ENCODE assay signal across 8 cellular contexts in genomic region chr1:109793486-109794318, GRCh38. TPM values are rescaled to one million over a fixed set of nuclear protein-coding genes. Genes with fewer than 3 reads are reported as not detected.
A peak's percentile ranks its signal among the peaks of the same experiment; 100 is the strongest.
DNase-seq lines count a peak whose midpoint lies in the region; ATAC-seq, FAIRE-seq and TF ChIP-seq lines count a peak whose summit lies in the region.

No MANE protein-coding gene starts in this region.

- POLR2A ChIA-PET in BJ (lab: Charles Lee), result no interaction called here

- H3K9me3 Mint-ChIP-seq in stimulated activated naive B cell treated with anti-CD40 and anti-IgM and Interleukin-4, amounts not matched to agents 10 μg/mL and 1 μg/mL and 100 μg/mL, for 72 hours, result no peaks in the 10 kb centered on the region
- peaks cover 4% of the 10 kb centered on the region for H3K9me3 Mint-ChIP-seq in glutamatergic neuron (ENCODE audit: unreplicated experiment)

- H3K27me3 Mint-ChIP-seq in stimulated activated naive B cell treated with anti-CD40 and anti-IgM and Interleukin-4, amounts not matched to agents 10 μg/mL and 1 μg/mL and 100 μg/mL, for 72 hours, result peaks cover 12 to 16% of the 10 kb centered on the region in 2 donors
- peaks cover 10% of the 10 kb centered on the region for H3K27me3 Mint-ChIP-seq in glutamatergic neuron (ENCODE audit: unreplicated experiment)

- H3K4me1 ChIP-seq in Peyer's patch, result peaks cover 9 to 84% (median 17%) of the 10 kb centered on the region in 4 donors
- H3K4me1 ChIP-seq in kidney (ENCODE audit: control insufficient read depth in 1 of 2, insufficient read depth in 1 of 2, low read depth in 1 of 2, low read length in 2 of 2), result peaks cover 5 to 35% of the 10 kb centered on the region in 2 donors

- H3K36me3 ChIP-seq in BJ (ENCODE audit: control insufficient read depth, insufficient read depth, low read length), result no peaks in the 10 kb centered on the region
- H3K36me3 ChIP-seq in Peyer's patch, result no peaks in the 10 kb centered on the region
- no peaks in the 10 kb centered on the region for H3K36me3 ChIP-seq in brain microvascular endothelial cell (replicated peaks)
- no peaks in the 10 kb centered on the region for H3K36me3 ChIP-seq in kidney (ENCODE audit: control insufficient read depth in 1 of 2, insufficient read depth in 2 of 2, low read length in 2 of 2)

- H3K36me3 Mint-ChIP-seq in stimulated activated naive B cell treated with anti-CD40 and anti-IgM and Interleukin-4, amounts not matched to agents 10 μg/mL and 1 μg/mL and 100 μg/mL, for 72 hours, result no peaks in the 10 kb centered on the region
- H3K36me3 Mint-ChIP-seq in glutamatergic neuron (ENCODE audit: unreplicated experiment), result no peaks in the 10 kb centered on the region

- H3K9me3 ChIP-seq in Peyer's patch, result no peaks in the 10 kb centered on the region
- no peaks in the 10 kb centered on the region for H3K9me3 ChIP-seq in kidney (ENCODE audit: control insufficient read depth in 1 of 2, low read length in 2 of 2)

- TF ChIP-seq CTCF in BJ (IDR thresholded peaks at IDR 0.05; ENCODE audit: insufficient read depth, low read depth, low read length), result no peak
- no peak for TF ChIP-seq CTCF in Peyer's patch (IDR thresholded peaks at IDR 0.05)
- TF ChIP-seq CTCF in brain microvascular endothelial cell (IDR thresholded peaks at IDR 0.05; ENCODE audit: low read depth, low read length, missing control alignments), result no peak
- no peak for TF ChIP-seq CTCF in kidney (IDR thresholded peaks at IDR 0.05; ENCODE audit: borderline replicate concordance, extremely low read depth, insufficient read depth)
- no peak for TF ChIP-seq CTCF in glutamatergic neuron (IDR thresholded peaks at IDR 0.05; ENCODE audit: partially characterized antibody, unreplicated experiment)

- TF ChIP-seq EP300 in Ishikawa (IDR thresholded peaks at IDR 0.05; ENCODE audit: borderline replicate concordance), result peak; percentile 9; the same call in 1 of the 2 replicates

- FAIRE-seq in kidney (lab: Jason Lieb, UNC), result no peak

- TF ChIP-seq POLR2A in Peyer's patch (IDR thresholded peaks at IDR 0.05), result no peak

- H3K27me3 ChIP-seq in BJ (ENCODE audit: control insufficient read depth, insufficient read depth, low read length) (no peaks in the 10 kb centered on the region), Peyer's patch (no peaks in the 10 kb centered on the region), brain microvascular endothelial cell (replicated peaks) (no peaks in the 10 kb centered on the region)

- H3K27ac ChIP-seq in Peyer's patch (peak overlapping the region; percentile 52 to 72 (median 55)), brain microvascular endothelial cell (no peak overlapping the region), kidney (ENCODE audit: low read depth in 2 of 2, low read length in 2 of 2) (peak overlapping the region; percentile 1 to 47)

- no peak for ATAC-seq in stimulated activated naive B cell treated with anti-CD40 and anti-IgM and Interleukin-4, amounts not matched to agents 10 μg/mL and 1 μg/mL and 100 μg/mL, for 72 hours (replicated peaks)
- no peak for ATAC-seq in GM21381 (IDR thresholded peaks at IDR 0.05; ENCODE audit: unreplicated experiment)

- intact Hi-C loops in kidney (cut with DNase I), result no loop called here

- peaks cover 37 to 59% of the 10 kb centered on the region in 2 donors for H3K4me1 Mint-ChIP-seq in stimulated activated naive B cell treated with anti-CD40 and anti-IgM and Interleukin-4, amounts not matched to agents 10 μg/mL and 1 μg/mL and 100 μg/mL, for 72 hours
- peaks cover 3% of the 10 kb centered on the region for H3K4me1 Mint-ChIP-seq in glutamatergic neuron (ENCODE audit: low read depth, unreplicated experiment)

- no peak overlapping the region for H3K9ac ChIP-seq in kidney (ENCODE audit: low read length in 2 of 2)

- no peak for TF ChIP-seq RAD21 in Ishikawa (IDR thresholded peaks at IDR 0.05; ENCODE audit: low read depth)

- in situ Hi-C loops in brain microvascular endothelial cell (cut with HindIII; ENCODE audit: low pct_ligation_motif_present, low sequenced_read_pairs), result no loop called here

- peak; percentile 62 for DNase-seq in BJ (ENCODE audit: low read depth)
- DNase-seq in Peyer's patch, result peak in 2 of 3 donors; percentile 61 to 85
- DNase-seq in brain microvascular endothelial cell, result peak; percentile 67
- DNase-seq in kidney, result peak; percentile 66
- DNase-seq in stimulated activated naive B cell treated with anti-CD40 and anti-IgM and Interleukin-4, amounts not matched to agents 10 μg/mL and 1 μg/mL and 100 μg/mL, for 72 hours, result no peak
- no peak for DNase-seq in glutamatergic neuron

- H3K4me3 ChIP-seq in BJ (ENCODE audit: low read depth, low read length) (no peak overlapping the region), Peyer's patch (no peak overlapping the region), brain microvascular endothelial cell (ENCODE audit: low read depth, low read length) (no peak overlapping the region), kidney (ENCODE audit: low read length in 2 of 2) (no peak overlapping the region)

- no peak overlapping the region for H3K4me3 Mint-ChIP-seq in stimulated activated naive B cell treated with anti-CD40 and anti-IgM and Interleukin-4, amounts not matched to agents 10 μg/mL and 1 μg/mL and 100 μg/mL, for 72 hours
- H3K4me3 Mint-ChIP-seq in glutamatergic neuron (ENCODE audit: unreplicated experiment), result no peak overlapping the region

- peak overlapping the region; percentile 66 for H3K27ac Mint-ChIP-seq in stimulated activated naive B cell treated with anti-CD40 and anti-IgM and Interleukin-4, amounts not matched to agents 10 μg/mL and 1 μg/mL and 100 μg/mL, for 72 hours
- no peak overlapping the region for H3K27ac Mint-ChIP-seq in glutamatergic neuron (ENCODE audit: unreplicated experiment)

- CTCF ChIA-PET in BJ (lab: Yijun Ruan, JAX), result interaction anchor here (1.1 to 26.2 kb wide), 4 partner anchors 11 to 188 kb away, joined by 3 to 763 read pairs (median 38); partner anchors contain the start of gene AHCYL1

TF ChIP-seq in Ishikawa, 13 proteins besides CTCF, POLR2A, EP300 and RAD21:
- 0 out of 2 replicates have a peak, but pooled peaks have one; percentile 43 for TF ChIP-seq EGR1 (IDR thresholded peaks at IDR 0.05)
- no peak for TF ChIP-seq MAX (IDR thresholded peaks at IDR 0.05)
- TF ChIP-seq NFIC (IDR thresholded peaks at IDR 0.05), result peak; percentile 82

RNA-seq across cellular contexts. Expression of gene EPS8L3, which starts 30.0 kb away (rescaled TPM):
- not detected in 2 replicates for polyA plus RNA-seq in BJ (2011; rRNA removed)
- polyA minus RNA-seq in BJ (2011; rRNA and poly(A)+ RNA removed), result not detected in 2 replicates
- total RNA-seq in Peyer's patch, result 100 to 1,000 TPM; 263 to 745 (median 649) TPM
- 1.8 TPM for total RNA-seq in kidney
- not detected for polyA plus RNA-seq in kidney (ENCODE audit: insufficient read depth, low read depth, low replicate concordance)
- not detected for total RNA-seq in glutamatergic neuron (ENCODE audit: unreplicated experiment)

RNA-seq across cellular contexts. Expression of gene GSTM3, which starts 52.9 kb away (rescaled TPM):
- polyA plus RNA-seq in BJ (2011; rRNA removed) (113 and 172 TPM in 2 replicates), kidney (ENCODE audit: insufficient read depth, low read depth, low replicate concordance) (405 TPM)
- polyA minus RNA-seq in BJ (2011; rRNA and poly(A)+ RNA removed), result 40.4 and 52.8 TPM in 2 replicates
- total RNA-seq in Peyer's patch (10 to 100 TPM; 16.3 to 72.6 (median 32.4) TPM), kidney (54.7 TPM), glutamatergic neuron (ENCODE audit: unreplicated experiment) (8.3 TPM)

Comparison
In these comparisons a context has a peak if more than half of its experiments do, and no peak if none do; other contexts are left out.
1. DNase-seq: peak in BJ (single experiment), Peyer's patch (2 of 3), brain microvascular endothelial cell (single experiment) and kidney (single experiment); none in stimulated activated naive B cell treated with anti-CD40 and anti-IgM and Interleukin-4, amounts not matched to agents 10 μg/mL and 1 μg/mL and 100 μg/mL, for 72 hours (single experiment) and glutamatergic neuron (single experiment).
2. RNA of gene EPS8L3, which starts 30.0 kb away (total RNA-seq): 263 to 745 TPM in Peyer's patch; 1.8 TPM in kidney (single experiment) and not detected in glutamatergic neuron (single experiment); every median in the first group is over 10 times any median in the second.